Comparison of ENCODE assay signal across 18 cellular contexts in genomic region chr1:26158271-26159112, GRCh38. TPM values are rescaled to one million over a fixed set of nuclear protein-coding genes. Genes with fewer than 3 reads are reported as not detected.
DNase-seq lines count a peak whose midpoint lies in the region; ATAC-seq, FAIRE-seq and TF ChIP-seq lines count a peak whose summit lies in the region.
"Had no signal": no experiment of that assay in that cellular context is flagged by ENCODE, and none has a peak within 500 bp of the region (broad histone marks: within the 10 kb centered on the region; RNA-seq: fewer than 3 reads in every experiment).

TSS of gene FAM110D (plus strand) at chr1:26159079. CDS start at chr1:26161292, 2,213 bp downstream.

- TF ChIP-seq CTCF in GM23338 (conservative IDR thresholded peaks at IDR 0.05; ENCODE audit: low read depth in 2 of 2) (no peak), HepG2 (CRISPR knock-in tag; IDR thresholded peaks at IDR 0.05) (no peak), gastrocnemius medialis (IDR thresholded peaks at IDR 0.05 in 4 of 5, conservative IDR thresholded peaks at IDR 0.05 in 1 of 5) (no peak)

- FAIRE-seq in HepG2 (lab: Jason Lieb, UNC) = no peak
- FAIRE-seq: GM18507 had no signal

- H2AFZ ChIP-seq in GM23338 (no peak within 1 kb of the TSS), HepG2 (ENCODE audit: low read length) (no peak within 1 kb of the TSS)

- TF ChIP-seq POLR2A in HepG2 (IDR thresholded peaks at IDR 0.05; ENCODE audit: insufficient read depth in 1 of 2, low read depth in 2 of 2, low read length in 2 of 2) (no peak), gastrocnemius medialis (IDR thresholded peaks at IDR 0.05) (no peak)

- intact Hi-C loops in HepG2 (cut with micrococcal nuclease; ENCODE audit: unreplicated experiment) (no loop called here), gastrocnemius medialis (cut with DNase I; ENCODE audit: low total_unique reads) (no loop called here)

- H3K4me1 ChIP-seq in GM23338 (ENCODE audit: insufficient read depth) = peaks cover 57% of the 10 kb centered on the region
- H3K4me1 ChIP-seq in HepG2 (ENCODE audit: insufficient read depth, low read length) = peaks cover 24% of the 10 kb centered on the region
- H3K4me1 ChIP-seq in gastrocnemius medialis = peaks cover 7 to 11% of the 10 kb centered on the region in 2 donors

- peaks cover 3% of the 10 kb centered on the region; the same call in 1 of the 3 replicates for H3K9me3 Mint-ChIP-seq in GM23338
- H3K9me3 Mint-ChIP-seq: activated CD4-positive, alpha-beta T cell treated with anti-CD3 and anti-CD28 coated beads, Interleukin-2, amount 10 ng/mL, durations not matched to agents 24 days and 14 days; memory B cell; T-helper 2 cell treated with Interferon-gamma antibody and Interleukin-4, amounts not matched to agents 5 μg/mL and 100 μg/mL, for 36 hours had no signal

- no peak for TF ChIP-seq RAD21 in HepG2 (CRISPR knock-in tag; IDR thresholded peaks at IDR 0.05)

- no TSS peak for BruUV-seq in HepG2 (replicated peaks; lab: Mats Ljungman, UMichigan)

- no peaks in the 10 kb centered on the region for H3K36me3 Mint-ChIP-seq in GM23338 (ENCODE audit: low read depth)
- H3K36me3 Mint-ChIP-seq: memory B cell had no signal

- H3K9me3 ChIP-seq in HepG2 (ENCODE audit: low read length) = no peaks in the 10 kb centered on the region
- no peaks in the 10 kb centered on the region for H3K9me3 ChIP-seq in gastrocnemius medialis
- H3K9me3 ChIP-seq: HAP-1, Peyer's patch had no signal

- H3K27me3 ChIP-seq in GM23338 (ENCODE audit: insufficient read depth) (peaks cover 100% of the 10 kb centered on the region), HepG2 (ENCODE audit: control insufficient read depth in 1 of 2, insufficient read depth in 2 of 2, low read length in 2 of 2) (peaks cover 16 to 65% of the 10 kb centered on the region in 2 experiments; a peak in 4 of 5 replicates), gastrocnemius medialis (no peaks in the 10 kb centered on the region)

- H3K9me2 ChIP-seq in GM23338 (ENCODE audit: insufficient read depth) = no peaks in the 10 kb centered on the region

- no peak for TF ChIP-seq EP300 in HepG2 (IDR thresholded peaks at IDR 0.05; ENCODE audit: low read depth in 2 of 2, low read length in 2 of 2)
- TF ChIP-seq EP300 in HepG2 (CRISPR knock-in tag; IDR thresholded peaks at IDR 0.05; ENCODE audit: borderline replicate concordance) = no peak

- WGBS in HepG2 (ENCODE audit: low lambda C conversion rate) = 12% methylated on average over 6 of the region's 8 CpGs

- POLR2A ChIA-PET in HepG2 (lab: Yijun Ruan, JAX) = no interaction called here

- peak within 1 kb of the TSS; percentile 67 for H3K4me2 ChIP-seq in GM23338
- no peak within 1 kb of the TSS for H3K4me2 ChIP-seq in HepG2 (ENCODE audit: low read depth, low read length)

- peaks cover 62% of the 10 kb centered on the region for H3K4me1 Mint-ChIP-seq in GM23338

- no peak within 1 kb of the TSS for H3K27ac Mint-ChIP-seq in GM23338
- H3K27ac Mint-ChIP-seq: activated CD4-positive, alpha-beta T cell treated with anti-CD3 and anti-CD28 coated beads, Interleukin-2, amount 10 ng/mL, durations not matched to agents 24 days and 14 days; memory B cell; T-helper 2 cell treated with Interferon-gamma antibody and Interleukin-4, amounts not matched to agents 5 μg/mL and 100 μg/mL, for 36 hours had no signal

- H3K4me3 Mint-ChIP-seq in GM23338 = peak within 1 kb of the TSS; percentile 54
- H3K4me3 Mint-ChIP-seq: activated CD4-positive, alpha-beta T cell treated with anti-CD3 and anti-CD28 coated beads, Interleukin-2, amount 10 ng/mL, durations not matched to agents 24 days and 14 days; memory B cell; T-helper 2 cell treated with Interferon-gamma antibody and Interleukin-4, amounts not matched to agents 5 μg/mL and 100 μg/mL, for 36 hours had no signal

- H3F3A ChIP-seq in GM23338 (replicated peaks; ENCODE audit: low read depth) = peaks cover 11% of the 10 kb centered on the region; the same call in 1 of the 2 replicates

- no peaks in the 10 kb centered on the region for H3K79me2 ChIP-seq in GM23338 (replicated peaks; ENCODE audit: insufficient read depth)
- no peaks in the 10 kb centered on the region for H3K79me2 ChIP-seq in HepG2 (ENCODE audit: insufficient read depth, low read length)

- peak; percentile 49 for DNase-seq in GM23338 (ENCODE audit: low spot score)
- DNase-seq in caudate nucleus (lab: John Stamatoyannopoulos, UW) = no peak
- no peak for DNase-seq in HepG2 (ENCODE audit: low spot score)
- DNase-seq in gastrocnemius medialis = peak in 1 of 2 donors; percentile 6
- no peak for DNase-seq in cerebellum (ENCODE audit: low spot score)
- no peak for DNase-seq in NAMALWA (ENCODE audit: low spot score)
- DNase-seq: activated CD4-positive, alpha-beta T cell treated with anti-CD3 and anti-CD28 coated beads, Interleukin-2, amount 10 ng/mL, durations not matched to agents 24 days and 14 days; hippocampal formation; NCI-H1417; NCI-H510A; stimulated activated CD4-positive, alpha-beta T cell treated with anti-CD3 and anti-CD28 coated beads, Interleukin-2, amount 100 ng/mL, for 24 hours had no signal

- in situ Hi-C loops in HepG2 (cut with HindIII; ENCODE audit: extremely low pct_ligation_motif_present, low pct_unique_long_range_greater_than_20kb) = loop anchor here (10.0 kb wide), 1 partner anchor 54 kb away; no protein-coding TSS in a partner anchor
- in situ Hi-C loops in gastrocnemius medialis (cut with MboI; ENCODE audit: low sequenced_read_pairs in 4 of 4) = loop anchor here in 1 of 4 donors (25.0 kb wide), 2 partner anchors 121 to 271 kb away; partner anchors contain the start of genes PAQR7 and SLC30A2

- H3K9ac ChIP-seq in HepG2 (ENCODE audit: insufficient read depth, low read depth, low read length) = no peak within 1 kb of the TSS

- H3K4me3 ChIP-seq in GM23338 = no peak within 1 kb of the TSS; the same call in 1 of the 2 replicates
- H3K4me3 ChIP-seq in HepG2 (replicated peaks in 1 of 3; ENCODE audit: insufficient read depth in 1 of 3, low read depth in 2 of 3, low read length in 3 of 3) = no peak within 1 kb of the TSS
- H3K4me3 ChIP-seq in gastrocnemius medialis = peak within 1 kb of the TSS; percentile 6 to 76 (median 61)
- H3K4me3 ChIP-seq: HAP-1 had no signal

- H3K27me3 Mint-ChIP-seq in GM23338 (ENCODE audit: insufficient read depth, low read depth, poor library complexity) = peaks cover 84% of the 10 kb centered on the region

- CTCF ChIA-PET in HepG2 (lab: Yijun Ruan, JAX; ENCODE audit: low intra/inter-chr PET ratio, low total read pairs) = no interaction called here

- H3K36me3 ChIP-seq in GM23338 (ENCODE audit: insufficient read depth) = no peaks in the 10 kb centered on the region
- no peaks in the 10 kb centered on the region for H3K36me3 ChIP-seq in HepG2 (replicated peaks in 1 of 2; ENCODE audit: control insufficient read depth in 1 of 2, insufficient read depth in 2 of 2, low read length in 2 of 2)
- H3K36me3 ChIP-seq in gastrocnemius medialis = no peaks in the 10 kb centered on the region
- H3K36me3 ChIP-seq: HAP-1, Peyer's patch had no signal

- H4K20me1 ChIP-seq in GM23338 (replicated peaks; ENCODE audit: insufficient read depth) (peaks cover 5% of the 10 kb centered on the region; the same call in 1 of the 2 replicates), HepG2 (ENCODE audit: insufficient read depth, low read length) (no peaks in the 10 kb centered on the region)

- ATAC-seq in GM23338 (no peak), HepG2 (no peak), gastrocnemius medialis (no peak), HG02759 (IDR thresholded peaks at IDR 0.05; ENCODE audit: unreplicated experiment) (no peak), HG02840 (IDR thresholded peaks at IDR 0.05; ENCODE audit: low FRiP score, unreplicated experiment) (no peak)

- H3K27ac ChIP-seq in GM23338 (ENCODE audit: low read depth) (no peak within 1 kb of the TSS), caudate nucleus (ENCODE audit: low read depth, low read length) (peak within 1 kb of the TSS; percentile 11), HepG2 (ENCODE audit: extremely low read length, insufficient read depth, low read length) (no peak within 1 kb of the TSS), gastrocnemius medialis (peak within 1 kb of the TSS; percentile 32 to 81 (median 63))
- H3K27ac ChIP-seq: Peyer's patch had no signal

TF ChIP-seq in GM23338, 12 proteins besides CTCF, POLR2A, EP300 and RAD21 (continues in another document):
- TF ChIP-seq JUNB (IDR thresholded peaks at IDR 0.05; ENCODE audit: unreplicated experiment) (no peak), EZH2 (IDR thresholded peaks at IDR 0.05; ENCODE audit: low read depth, unreplicated experiment) (no peak), ZNF114 (CRISPR knock-in tag; IDR thresholded peaks at IDR 0.05) (no peak)

TF ChIP-seq in HepG2, 621 proteins besides CTCF, POLR2A, EP300 and RAD21 (continues in another document):
- TF ChIP-seq MED1 (CRISPR knock-in tag; IDR thresholded peaks at IDR 0.05) (no peak), ARHGAP35 (CRISPR knock-in tag; IDR thresholded peaks at IDR 0.05; ENCODE audit: borderline replicate concordance) (no peak), BORCS8-MEF2B (CRISPR knock-in tag; IDR thresholded peaks at IDR 0.05) (no peak), ZNF563 (CRISPR knock-in tag; IDR thresholded peaks at IDR 0.05) (no peak)

RNA-seq across cellular contexts. Expression of gene FAM110D, which starts in this region (rescaled TPM):
- total RNA-seq in GM23338 (2014; rRNA removed; shearing (Covaris generic)) = 0.08 and 0.24 TPM in 2 replicates
- 0.39 and 0.45 TPM in 2 replicates for polyA plus RNA-seq in GM23338 (2016; fragmentation: Nextera tagmentation; extraction: Ambion mirVana)
- not detected in 2 replicates for total RNA-seq in HepG2 (2016; rRNA removed; fragmentation: Illumina TruSeq; extraction: Trizol)
- total RNA-seq in HepG2 (2016; cell fraction: cytosol; rRNA removed; fragmentation: Illumina TruSeq; extraction: Trizol; ENCODE audit: low read depth) = not detected in 2 replicates
- not detected in 2 replicates for total RNA-seq in HepG2 (2016; cell fraction: insoluble cytoplasmic fraction; rRNA removed; fragmentation: Illumina TruSeq; extraction: Trizol)
- not detected in 2 replicates for total RNA-seq in HepG2 (2016; cell fraction: membrane; rRNA removed; fragmentation: Illumina TruSeq; extraction: Trizol)
- not detected in 2 replicates for total RNA-seq in HepG2 (2016; cell fraction: nucleus; rRNA removed; fragmentation: Illumina TruSeq; extraction: Trizol)
- polyA plus RNA-seq in HepG2 (2011; rRNA removed) = not detected in 2 replicates
- not detected in 2 replicates for polyA plus RNA-seq in HepG2 (2011; cell fraction: cytosol; rRNA removed)
- polyA plus RNA-seq in HepG2 (2011; cell fraction: nucleus; rRNA removed) = not detected in 2 replicates
- not detected in 2 replicates for polyA plus RNA-seq in HepG2 (2012)
- polyA plus RNA-seq in HepG2 (2016; cell fraction: cytosol; fragmentation: Illumina TruSeq; extraction: Trizol; ENCODE audit: low read depth) = not detected in 2 replicates
- polyA plus RNA-seq in HepG2 (2016; cell fraction: insoluble cytoplasmic fraction; fragmentation: Illumina TruSeq; extraction: Trizol; ENCODE audit: low read depth) = not detected in 2 replicates
- not detected in 2 replicates for polyA plus RNA-seq in HepG2 (2016; cell fraction: membrane; fragmentation: Illumina TruSeq; extraction: Trizol; ENCODE audit: low read depth)
- polyA plus RNA-seq in HepG2 (2016; cell fraction: nucleus; fragmentation: Illumina TruSeq; extraction: Trizol; ENCODE audit: insufficient read depth, low read depth) = not detected in 2 replicates
- 0.07 TPM in 1 of 2 replicates, not detected in the other for polyA minus RNA-seq in HepG2 (2011; rRNA and poly(A)+ RNA removed; ENCODE audit: low replicate concordance)
- not detected in 2 replicates for polyA minus RNA-seq in HepG2 (2011; cell fraction: cytosol; rRNA and poly(A)+ RNA removed)
- 0.13 and 0.25 TPM in 2 replicates for polyA minus RNA-seq in HepG2 (2011; cell fraction: nucleus; rRNA and poly(A)+ RNA removed)
- 1 to 10 TPM; 3.1 to 5.2 (median 4.2) TPM for total RNA-seq in gastrocnemius medialis
- 0.64 TPM for total RNA-seq in cerebellum

Comparison
In these comparisons a context has a peak if more than half of its experiments do, and no peak if none do; other contexts are left out.
1. Peak in DNase-seq and H3K4me2 ChIP-seq in GM23338; RNA of the gene not detected or under 1 TPM.
2. H3K27ac ChIP-seq: peak in caudate nucleus (single experiment) and gastrocnemius medialis (4 of 4); none in GM23338 (single experiment) and HepG2 (single experiment).
3. H3K4me3 ChIP-seq: peak in gastrocnemius medialis (4 of 4); none in GM23338 (single experiment) and HepG2 (0 of 3).